Comparison of ENCODE assay signal across 1 cellular context in the genomic region with DNA sequence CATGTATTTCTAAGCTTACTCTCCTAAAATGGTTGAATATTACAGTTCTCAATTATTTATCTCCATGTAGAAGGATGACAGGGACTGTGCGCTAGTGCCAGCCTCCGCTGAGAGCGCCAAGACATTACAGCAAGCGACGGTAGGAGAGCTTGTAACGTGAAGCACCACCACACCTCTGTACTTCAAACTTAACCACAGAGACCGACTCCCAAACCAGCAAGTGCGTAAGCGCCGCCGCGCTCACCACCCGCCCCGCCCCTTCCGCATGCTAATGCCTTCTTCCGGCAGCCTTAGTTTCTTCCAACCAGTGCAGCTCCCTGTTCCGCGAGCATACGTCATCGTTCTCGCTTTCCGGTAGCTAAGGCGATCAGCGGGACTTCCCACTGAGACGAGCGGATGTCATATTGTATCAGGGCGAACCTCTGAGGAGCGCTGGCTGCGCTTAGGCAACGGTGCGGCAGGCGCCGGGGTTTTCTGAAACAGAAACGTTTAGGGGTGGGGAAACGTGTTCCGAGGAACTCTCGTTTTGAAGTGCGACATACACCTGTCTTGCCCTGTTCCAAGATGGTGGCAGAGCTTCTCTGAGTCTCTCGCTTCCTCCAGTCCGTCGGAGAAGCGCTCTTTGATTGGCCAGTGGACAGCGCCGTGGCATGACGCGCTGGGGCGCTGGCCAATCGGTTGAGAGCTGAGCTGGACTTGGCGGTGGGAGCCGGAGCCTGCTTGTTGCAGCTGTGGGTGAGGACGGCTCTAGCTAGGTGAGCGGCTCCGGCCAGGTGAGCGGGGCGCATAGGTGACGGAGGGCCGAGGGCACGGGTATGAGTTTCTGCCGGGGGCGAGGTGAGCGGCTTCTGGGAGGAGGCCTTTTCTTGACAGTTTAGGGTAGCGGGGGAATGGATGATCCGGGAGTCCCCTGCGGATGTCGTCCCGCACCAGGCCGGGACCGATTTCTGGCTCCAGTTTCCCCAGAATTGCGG.
A peak's percentile ranks its signal among the peaks of the same experiment; 100 is the strongest.
TF ChIP-seq lines count a peak whose summit lies in the region.

A gene (plus strand): TSS at position 723 of the 974 bp plus-strand sequence. CDS start 2,896 bp downstream, outside the sequence.

TF ChIP-seq in GM12878, 131 proteins besides CTCF, POLR2A, EP300 and RAD21 (continued from another document and continues in another):
- TF ChIP-seq ZNF274 (IDR thresholded peaks at IDR 0.05; ENCODE audit: insufficient read depth, insufficient read length) (no peak), NFXL1 (IDR thresholded peaks at IDR 0.05; ENCODE audit: borderline replicate concordance) (no peak), LARP7 (IDR thresholded peaks at IDR 0.05) (no peak), FOS (IDR thresholded peaks at IDR 0.05; ENCODE audit: borderline replicate concordance, extremely low read depth, insufficient read length) (no peak), ZNF384 (IDR thresholded peaks at IDR 0.05; ENCODE audit: borderline replicate concordance, low read depth, low read length) (no peak), RELA (IDR thresholded peaks at IDR 0.05; ENCODE audit: borderline replicate concordance, partially characterized antibody) (peak; percentile 92), RCOR1 (conservative IDR thresholded peaks at IDR 0.05; ENCODE audit: low read depth, low read length) (no peak), SREBF1 (IDR thresholded peaks at IDR 0.05; ENCODE audit: low read length) (no peak), STAT1 (conservative IDR thresholded peaks at IDR 0.05) (no peak), CBFB (IDR thresholded peaks at IDR 0.05; ENCODE audit: low read depth) (peak; percentile 90; the same call in 1 of the 2 replicates), PAX5 (IDR thresholded peaks at IDR 0.05; ENCODE audit: borderline replicate concordance, low read depth, low read length) (peak; percentile 40; the same call in 1 of the 2 replicates), HDGF (IDR thresholded peaks at IDR 0.05) (peak; percentile 69; the same call in 1 of the 2 replicates), EED (IDR thresholded peaks at IDR 0.05; ENCODE audit: low read depth) (peak; percentile 55; the same call in 1 of the 2 replicates), CHD2 (IDR thresholded peaks at IDR 0.05; ENCODE audit: borderline replicate concordance, low read depth, low read length) (peak; percentile 89), NFYA (IDR thresholded peaks at IDR 0.05; ENCODE audit: borderline replicate concordance, low read depth, low read length) (no peak), FOXM1 (IDR thresholded peaks at IDR 0.05; ENCODE audit: low read depth, low read length) (no peak), CHD1 (IDR thresholded peaks at IDR 0.05; ENCODE audit: low read depth, low read length) (no peak), CHD4 (IDR thresholded peaks at IDR 0.05) (no peak), ZSCAN29 (IDR thresholded peaks at IDR 0.05) (no peak), RFX5 (IDR thresholded peaks at IDR 0.05; ENCODE audit: low read depth, low read length) (peak; percentile 86)
- TF ChIP-seq, protein P1, sequence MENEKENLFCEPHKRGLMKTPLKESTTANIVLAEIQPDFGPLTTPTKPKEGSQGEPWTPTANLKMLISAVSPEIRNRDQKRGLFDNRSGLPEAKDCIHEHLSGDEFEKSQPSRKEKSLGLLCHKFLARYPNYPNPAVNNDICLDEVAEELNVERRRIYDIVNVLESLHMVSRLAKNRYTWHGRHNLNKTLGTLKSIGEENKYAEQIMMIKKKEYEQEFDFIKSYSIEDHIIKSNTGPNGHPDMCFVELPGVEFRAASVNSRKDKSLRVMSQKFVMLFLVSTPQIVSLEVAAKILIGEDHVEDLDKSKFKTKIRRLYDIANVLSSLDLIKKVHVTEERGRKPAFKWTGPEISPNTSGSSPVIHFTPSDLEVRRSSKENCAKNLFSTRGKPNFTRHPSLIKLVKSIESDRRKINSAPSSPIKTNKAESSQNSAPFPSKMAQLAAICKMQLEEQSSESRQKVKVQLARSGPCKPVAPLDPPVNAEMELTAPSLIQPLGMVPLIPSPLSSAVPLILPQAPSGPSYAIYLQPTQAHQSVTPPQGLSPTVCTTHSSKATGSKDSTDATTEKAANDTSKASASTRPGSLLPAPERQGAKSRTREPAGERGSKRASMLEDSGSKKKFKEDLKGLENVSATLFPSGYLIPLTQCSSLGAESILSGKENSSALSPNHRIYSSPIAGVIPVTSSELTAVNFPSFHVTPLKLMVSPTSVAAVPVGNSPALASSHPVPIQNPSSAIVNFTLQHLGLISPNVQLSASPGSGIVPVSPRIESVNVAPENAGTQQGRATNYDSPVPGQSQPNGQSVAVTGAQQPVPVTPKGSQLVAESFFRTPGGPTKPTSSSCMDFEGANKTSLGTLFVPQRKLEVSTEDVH (IDR thresholded peaks at IDR 0.05; ENCODE audit: low read depth, partially characterized antibody), result no peak
- TF ChIP-seq, protein P2, sequence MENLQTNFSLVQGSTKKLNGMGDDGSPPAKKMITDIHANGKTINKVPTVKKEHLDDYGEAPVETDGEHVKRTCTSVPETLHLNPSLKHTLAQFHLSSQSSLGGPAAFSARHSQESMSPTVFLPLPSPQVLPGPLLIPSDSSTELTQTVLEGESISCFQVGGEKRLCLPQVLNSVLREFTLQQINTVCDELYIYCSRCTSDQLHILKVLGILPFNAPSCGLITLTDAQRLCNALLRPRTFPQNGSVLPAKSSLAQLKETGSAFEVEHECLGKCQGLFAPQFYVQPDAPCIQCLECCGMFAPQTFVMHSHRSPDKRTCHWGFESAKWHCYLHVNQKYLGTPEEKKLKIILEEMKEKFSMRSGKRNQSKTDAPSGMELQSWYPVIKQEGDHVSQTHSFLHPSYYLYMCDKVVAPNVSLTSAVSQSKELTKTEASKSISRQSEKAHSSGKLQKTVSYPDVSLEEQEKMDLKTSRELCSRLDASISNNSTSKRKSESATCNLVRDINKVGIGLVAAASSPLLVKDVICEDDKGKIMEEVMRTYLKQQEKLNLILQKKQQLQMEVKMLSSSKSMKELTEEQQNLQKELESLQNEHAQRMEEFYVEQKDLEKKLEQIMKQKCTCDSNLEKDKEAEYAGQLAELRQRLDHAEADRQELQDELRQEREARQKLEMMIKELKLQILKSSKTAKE (IDR thresholded peaks at IDR 0.05; ENCODE audit: low read depth, poor library complexity, severe bottlenecking), result peak; percentile 63
- TF ChIP-seq, protein P3, sequence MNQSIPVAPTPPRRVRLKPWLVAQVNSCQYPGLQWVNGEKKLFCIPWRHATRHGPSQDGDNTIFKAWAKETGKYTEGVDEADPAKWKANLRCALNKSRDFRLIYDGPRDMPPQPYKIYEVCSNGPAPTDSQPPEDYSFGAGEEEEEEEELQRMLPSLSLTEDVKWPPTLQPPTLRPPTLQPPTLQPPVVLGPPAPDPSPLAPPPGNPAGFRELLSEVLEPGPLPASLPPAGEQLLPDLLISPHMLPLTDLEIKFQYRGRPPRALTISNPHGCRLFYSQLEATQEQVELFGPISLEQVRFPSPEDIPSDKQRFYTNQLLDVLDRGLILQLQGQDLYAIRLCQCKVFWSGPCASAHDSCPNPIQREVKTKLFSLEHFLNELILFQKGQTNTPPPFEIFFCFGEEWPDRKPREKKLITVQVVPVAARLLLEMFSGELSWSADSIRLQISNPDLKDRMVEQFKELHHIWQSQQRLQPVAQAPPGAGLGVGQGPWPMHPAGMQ (IDR thresholded peaks at IDR 0.05; ENCODE audit: borderline replicate concordance), result peak; percentile 61; the same call in 1 of the 2 replicates
- TF ChIP-seq, protein P4, sequence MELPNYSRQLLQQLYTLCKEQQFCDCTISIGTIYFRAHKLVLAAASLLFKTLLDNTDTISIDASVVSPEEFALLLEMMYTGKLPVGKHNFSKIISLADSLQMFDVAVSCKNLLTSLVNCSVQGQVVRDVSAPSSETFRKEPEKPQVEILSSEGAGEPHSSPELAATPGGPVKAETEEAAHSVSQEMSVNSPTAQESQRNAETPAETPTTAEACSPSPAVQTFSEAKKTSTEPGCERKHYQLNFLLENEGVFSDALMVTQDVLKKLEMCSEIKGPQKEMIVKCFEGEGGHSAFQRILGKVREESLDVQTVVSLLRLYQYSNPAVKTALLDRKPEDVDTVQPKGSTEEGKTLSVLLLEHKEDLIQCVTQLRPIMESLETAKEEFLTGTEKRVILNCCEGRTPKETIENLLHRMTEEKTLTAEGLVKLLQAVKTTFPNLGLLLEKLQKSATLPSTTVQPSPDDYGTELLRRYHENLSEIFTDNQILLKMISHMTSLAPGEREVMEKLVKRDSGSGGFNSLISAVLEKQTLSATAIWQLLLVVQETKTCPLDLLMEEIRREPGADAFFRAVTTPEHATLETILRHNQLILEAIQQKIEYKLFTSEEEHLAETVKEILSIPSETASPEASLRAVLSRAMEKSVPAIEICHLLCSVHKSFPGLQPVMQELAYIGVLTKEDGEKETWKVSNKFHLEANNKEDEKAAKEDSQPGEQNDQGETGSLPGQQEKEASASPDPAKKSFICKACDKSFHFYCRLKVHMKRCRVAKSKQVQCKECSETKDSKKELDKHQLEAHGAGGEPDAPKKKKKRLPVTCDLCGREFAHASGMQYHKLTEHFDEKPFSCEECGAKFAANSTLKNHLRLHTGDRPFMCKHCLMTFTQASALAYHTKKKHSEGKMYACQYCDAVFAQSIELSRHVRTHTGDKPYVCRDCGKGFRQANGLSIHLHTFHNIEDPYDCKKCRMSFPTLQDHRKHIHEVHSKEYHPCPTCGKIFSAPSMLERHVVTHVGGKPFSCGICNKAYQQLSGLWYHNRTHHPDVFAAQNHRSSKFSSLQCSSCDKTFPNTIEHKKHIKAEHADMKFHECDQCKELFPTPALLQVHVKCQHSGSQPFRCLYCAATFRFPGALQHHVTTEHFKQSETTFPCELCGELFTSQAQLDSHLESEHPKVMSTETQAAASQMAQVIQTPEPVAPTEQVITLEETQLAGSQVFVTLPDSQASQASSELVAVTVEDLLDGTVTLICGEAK (IDR thresholded peaks at IDR 0.05; ENCODE audit: borderline replicate concordance), result peak; percentile 84
- TF ChIP-seq, protein P5, sequence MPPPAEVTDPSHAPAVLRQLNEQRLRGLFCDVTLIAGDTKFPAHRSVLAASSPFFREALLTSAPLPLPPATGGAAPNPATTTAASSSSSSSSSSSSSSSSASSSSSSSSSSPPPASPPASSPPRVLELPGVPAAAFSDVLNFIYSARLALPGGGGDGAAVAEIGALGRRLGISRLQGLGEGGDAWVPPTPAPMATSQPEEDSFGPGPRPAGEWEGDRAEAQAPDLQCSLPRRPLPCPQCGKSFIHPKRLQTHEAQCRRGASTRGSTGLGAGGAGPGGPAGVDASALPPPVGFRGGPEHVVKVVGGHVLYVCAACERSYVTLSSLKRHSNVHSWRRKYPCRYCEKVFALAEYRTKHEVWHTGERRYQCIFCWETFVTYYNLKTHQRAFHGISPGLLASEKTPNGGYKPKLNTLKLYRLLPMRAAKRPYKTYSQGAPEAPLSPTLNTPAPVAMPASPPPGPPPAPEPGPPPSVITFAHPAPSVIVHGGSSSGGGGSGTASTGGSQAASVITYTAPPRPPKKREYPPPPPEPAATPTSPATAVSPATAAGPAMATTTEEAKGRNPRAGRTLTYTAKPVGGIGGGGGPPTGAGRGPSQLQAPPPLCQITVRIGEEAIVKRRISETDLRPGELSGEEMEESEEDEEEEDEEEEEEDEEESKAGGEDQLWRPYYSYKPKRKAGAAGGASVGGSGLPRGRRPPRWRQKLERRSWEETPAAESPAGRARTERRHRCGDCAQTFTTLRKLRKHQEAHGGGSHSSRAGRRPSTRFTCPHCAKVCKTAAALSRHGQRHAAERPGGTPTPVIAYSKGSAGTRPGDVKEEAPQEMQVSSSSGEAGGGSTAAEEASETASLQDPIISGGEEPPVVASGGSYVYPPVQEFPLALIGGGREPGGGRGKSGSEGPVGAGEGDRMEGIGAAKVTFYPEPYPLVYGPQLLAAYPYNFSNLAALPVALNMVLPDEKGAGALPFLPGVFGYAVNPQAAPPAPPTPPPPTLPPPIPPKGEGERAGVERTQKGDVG (CRISPR knock-in tag; IDR thresholded peaks at IDR 0.05), result no peak
- TF ChIP-seq, protein P6, sequence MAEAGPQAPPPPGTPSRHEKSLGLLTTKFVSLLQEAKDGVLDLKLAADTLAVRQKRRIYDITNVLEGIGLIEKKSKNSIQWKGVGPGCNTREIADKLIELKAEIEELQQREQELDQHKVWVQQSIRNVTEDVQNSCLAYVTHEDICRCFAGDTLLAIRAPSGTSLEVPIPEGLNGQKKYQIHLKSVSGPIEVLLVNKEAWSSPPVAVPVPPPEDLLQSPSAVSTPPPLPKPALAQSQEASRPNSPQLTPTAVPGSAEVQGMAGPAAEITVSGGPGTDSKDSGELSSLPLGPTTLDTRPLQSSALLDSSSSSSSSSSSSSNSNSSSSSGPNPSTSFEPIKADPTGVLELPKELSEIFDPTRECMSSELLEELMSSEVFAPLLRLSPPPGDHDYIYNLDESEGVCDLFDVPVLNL (IDR thresholded peaks at IDR 0.05; ENCODE audit: low read depth, low read length), result no peak
- TF ChIP-seq, protein P7, sequence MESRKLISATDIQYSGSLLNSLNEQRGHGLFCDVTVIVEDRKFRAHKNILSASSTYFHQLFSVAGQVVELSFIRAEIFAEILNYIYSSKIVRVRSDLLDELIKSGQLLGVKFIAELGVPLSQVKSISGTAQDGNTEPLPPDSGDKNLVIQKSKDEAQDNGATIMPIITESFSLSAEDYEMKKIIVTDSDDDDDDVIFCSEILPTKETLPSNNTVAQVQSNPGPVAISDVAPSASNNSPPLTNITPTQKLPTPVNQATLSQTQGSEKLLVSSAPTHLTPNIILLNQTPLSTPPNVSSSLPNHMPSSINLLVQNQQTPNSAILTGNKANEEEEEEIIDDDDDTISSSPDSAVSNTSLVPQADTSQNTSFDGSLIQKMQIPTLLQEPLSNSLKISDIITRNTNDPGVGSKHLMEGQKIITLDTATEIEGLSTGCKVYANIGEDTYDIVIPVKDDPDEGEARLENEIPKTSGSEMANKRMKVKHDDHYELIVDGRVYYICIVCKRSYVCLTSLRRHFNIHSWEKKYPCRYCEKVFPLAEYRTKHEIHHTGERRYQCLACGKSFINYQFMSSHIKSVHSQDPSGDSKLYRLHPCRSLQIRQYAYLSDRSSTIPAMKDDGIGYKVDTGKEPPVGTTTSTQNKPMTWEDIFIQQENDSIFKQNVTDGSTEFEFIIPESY (IDR thresholded peaks at IDR 0.05), result no peak
- TF ChIP-seq, protein P8, sequence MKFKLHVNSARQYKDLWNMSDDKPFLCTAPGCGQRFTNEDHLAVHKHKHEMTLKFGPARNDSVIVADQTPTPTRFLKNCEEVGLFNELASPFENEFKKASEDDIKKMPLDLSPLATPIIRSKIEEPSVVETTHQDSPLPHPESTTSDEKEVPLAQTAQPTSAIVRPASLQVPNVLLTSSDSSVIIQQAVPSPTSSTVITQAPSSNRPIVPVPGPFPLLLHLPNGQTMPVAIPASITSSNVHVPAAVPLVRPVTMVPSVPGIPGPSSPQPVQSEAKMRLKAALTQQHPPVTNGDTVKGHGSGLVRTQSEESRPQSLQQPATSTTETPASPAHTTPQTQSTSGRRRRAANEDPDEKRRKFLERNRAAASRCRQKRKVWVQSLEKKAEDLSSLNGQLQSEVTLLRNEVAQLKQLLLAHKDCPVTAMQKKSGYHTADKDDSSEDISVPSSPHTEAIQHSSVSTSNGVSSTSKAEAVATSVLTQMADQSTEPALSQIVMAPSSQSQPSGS (IDR thresholded peaks at IDR 0.05; ENCODE audit: low read length), result peak; percentile 87
